ENCODE assay signal across 15 cellular contexts in genomic region chr14:65704412-65704811, GRCh38.
A peak's percentile ranks its signal among the peaks of the same experiment; 100 is the strongest.
DNase-seq lines count a peak whose midpoint lies in the region; ATAC-seq and TF ChIP-seq lines count a peak whose summit lies in the region.
"Had no signal": no experiment of that assay in that cellular context is flagged by ENCODE, and none has a peak within 500 bp of the region (broad histone marks: within the 10 kb centered on the region; RNA-seq: fewer than 3 reads in every experiment).

No MANE protein-coding gene starts in this region.

- peak; percentile 27 for ATAC-seq in activated CD8-positive, alpha-beta memory T cell treated with anti-CD3 and anti-CD28 coated beads, Interleukin-2, amount 10 ng/mL, durations not matched to agents 7 days and 5 days
- ATAC-seq in HG02610 (IDR thresholded peaks at IDR 0.05; ENCODE audit: unreplicated experiment): no peak
- ATAC-seq: A549 had no signal

- no peaks in the 10 kb centered on the region for H3K27me3 Mint-ChIP-seq in activated CD8-positive, alpha-beta memory T cell treated with anti-CD3 and anti-CD28 coated beads, Interleukin-2, amount 10 ng/mL, durations not matched to agents 7 days and 5 days

- no peaks in the 10 kb centered on the region for H4K20me1 ChIP-seq in OCI-LY3 (ENCODE audit: insufficient read depth, low read length)

- H3K4me2 ChIP-seq in OCI-LY3 (ENCODE audit: low read length) (peak overlapping the region; percentile 46), skeletal muscle satellite cell (ENCODE audit: low read length) (peak overlapping the region; percentile 65)
- H3K4me2 ChIP-seq: A549 had no signal

- no peak overlapping the region for H3K4me3 Mint-ChIP-seq in activated CD8-positive, alpha-beta memory T cell treated with anti-CD3 and anti-CD28 coated beads, Interleukin-2, amount 10 ng/mL, durations not matched to agents 7 days and 5 days

- DNase-seq in activated CD8-positive, alpha-beta memory T cell treated with anti-CD3 and anti-CD28 coated beads, Interleukin-2, amount 10 ng/mL, durations not matched to agents 7 days and 5 days: no peak
- no peak for DNase-seq in activated CD8-positive, alpha-beta memory T cell treated with anti-CD3 and anti-CD28 coated beads, Interleukin-2, amount 50 U/mL, for 48 hours
- DNase-seq in choroid plexus epithelial cell (ENCODE audit: low read depth) (peak; percentile 53), NCI-H1436 treated with DMSO at 0.1 percent for 48 hours (lab: John Stamatoyannopoulos, UW) (no peak)
- no peak for DNase-seq in NK-92 treated with Interleukin-12 subunit alpha and Interleukin-12 subunit beta, amount 100 ng/mL, for 24 hours (lab: John Stamatoyannopoulos, UW)
- DNase-seq: amygdala, left ventricle myocardium inferior, NCI-H1092, upper lobe of left lung had no signal

- TF ChIP-seq CTCF in OCI-LY3 (IDR thresholded peaks at IDR 0.05; ENCODE audit: low read depth, low read length): no peak
- no peak for TF ChIP-seq CTCF in choroid plexus epithelial cell (conservative IDR thresholded peaks at IDR 0.05; ENCODE audit: low read depth, low read length)

- no peak overlapping the region for H3K27ac ChIP-seq in OCI-LY3 (ENCODE audit: low read length)
- H3K27ac ChIP-seq: A549, left ventricle myocardium inferior, prostate gland, SJSA1, upper lobe of left lung had no signal

- CTCF ChIA-PET in activated CD8-positive, alpha-beta memory T cell treated with anti-CD3 and anti-CD28 coated beads, Interleukin-2, amount 10 ng/mL, durations not matched to agents 7 days and 5 days (lab: Charles Lee): interaction anchor here (0.7 to 1.0 kb wide), 2 partner anchors 10 to 120 kb away, joined by 3 read pairs; no protein-coding TSS in a partner anchor

- peak overlapping the region; percentile 39 for H3K27ac Mint-ChIP-seq in activated CD8-positive, alpha-beta memory T cell treated with anti-CD3 and anti-CD28 coated beads, Interleukin-2, amount 10 ng/mL, durations not matched to agents 7 days and 5 days

- H3K27me3 ChIP-seq in OCI-LY3 (ENCODE audit: low read depth, low read length) (no peaks in the 10 kb centered on the region), skeletal muscle satellite cell (ENCODE audit: control insufficient read depth, insufficient read depth, low read length) (no peaks in the 10 kb centered on the region)
- H3K27me3 ChIP-seq: SJSA1, upper lobe of left lung had no signal

- H3K36me3 Mint-ChIP-seq in activated CD8-positive, alpha-beta memory T cell treated with anti-CD3 and anti-CD28 coated beads, Interleukin-2, amount 10 ng/mL, durations not matched to agents 7 days and 5 days: peaks cover 37% of the 10 kb centered on the region

- H3K9me3 Mint-ChIP-seq in activated CD8-positive, alpha-beta memory T cell treated with anti-CD3 and anti-CD28 coated beads, Interleukin-2, amount 10 ng/mL, durations not matched to agents 7 days and 5 days (ENCODE audit: low read depth): peaks cover 9% of the 10 kb centered on the region

- H3K9me3 ChIP-seq in OCI-LY3 (ENCODE audit: insufficient read depth, low read length) (no peaks in the 10 kb centered on the region), skeletal muscle satellite cell (replicated peaks; ENCODE audit: low read length) (no peaks in the 10 kb centered on the region)
- H3K9me3 ChIP-seq: prostate gland, SJSA1 had no signal

- no peak overlapping the region for H2AFZ ChIP-seq in OCI-LY3 (ENCODE audit: low read depth, low read length)

- H3K4me3 ChIP-seq in OCI-LY3 (ENCODE audit: low read length) (peak overlapping the region; percentile 11; the same call in 1 of the 2 replicates), choroid plexus epithelial cell (ENCODE audit: low read depth, low read length) (no peak overlapping the region), skeletal muscle satellite cell (ENCODE audit: low read length) (peak overlapping the region; percentile 18)
- H3K4me3 ChIP-seq: A549, left ventricle myocardium inferior, prostate gland, SJSA1, upper lobe of left lung had no signal

- peaks cover 10% of the 10 kb centered on the region for H3K4me1 Mint-ChIP-seq in activated CD8-positive, alpha-beta memory T cell treated with anti-CD3 and anti-CD28 coated beads, Interleukin-2, amount 10 ng/mL, durations not matched to agents 7 days and 5 days

- H3K9ac ChIP-seq in OCI-LY3 (ENCODE audit: low read length): no peak overlapping the region
- no peak overlapping the region for H3K9ac ChIP-seq in skeletal muscle satellite cell (ENCODE audit: low read depth, low read length)

- H3K4me1 ChIP-seq in OCI-LY3 (ENCODE audit: low read length): peaks cover 16% of the 10 kb centered on the region
- H3K4me1 ChIP-seq in skeletal muscle satellite cell (ENCODE audit: control insufficient read depth, insufficient read depth, low read length): peaks cover 19% of the 10 kb centered on the region
- H3K4me1 ChIP-seq: prostate gland, upper lobe of left lung had no signal

- H3K36me3 ChIP-seq in OCI-LY3 (replicated peaks; ENCODE audit: low read depth, low read length) (no peaks in the 10 kb centered on the region), skeletal muscle satellite cell (ENCODE audit: insufficient read depth, low read length) (no peaks in the 10 kb centered on the region)
- H3K36me3 ChIP-seq: left ventricle myocardium inferior, prostate gland, SJSA1, upper lobe of left lung had no signal

- no peaks in the 10 kb centered on the region for H3K79me2 ChIP-seq in OCI-LY3 (ENCODE audit: low read length)
